Comparison of ENCODE assay signal across 1 cellular context in genomic region chr3:15269091-15269989, GRCh38.
TF ChIP-seq lines count a peak whose summit lies in the region.

No MANE protein-coding gene starts in this region.

TF ChIP-seq in K562, 482 proteins besides CTCF, POLR2A, EP300 and RAD21 (continued from another document and continues in another):
- peak; percentile 76 to 83 for TF ChIP-seq E2F6 (IDR thresholded peaks at IDR 0.05; ENCODE audit: borderline replicate concordance in 1 of 2, extremely low read depth in 1 of 2, insufficient read depth in 1 of 2, insufficient read length in 1 of 2, low read depth in 1 of 2, low read length in 1 of 2, poor library complexity in 1 of 2, severe bottlenecking in 1 of 2)
- no peak for TF ChIP-seq SMAD1 (IDR thresholded peaks at IDR 0.05; ENCODE audit: low read depth, low read length, partially characterized antibody)
- no peak for TF ChIP-seq CAMTA2 (CRISPR knock-in tag; conservative IDR thresholded peaks at IDR 0.05)
- TF ChIP-seq ZEB2 (IDR thresholded peaks at IDR 0.05): peak; percentile 81
- TF ChIP-seq ZNF23 (CRISPR knock-in tag; IDR thresholded peaks at IDR 0.05): 0 out of 2 replicates have a peak, but pooled peaks have one; percentile 14
- TF ChIP-seq EP400 (IDR thresholded peaks at IDR 0.05): peak; percentile 81
- no peak for TF ChIP-seq HCFC1 (IDR thresholded peaks at IDR 0.05; ENCODE audit: low read depth, low read length)
- TF ChIP-seq POLR3G (IDR thresholded peaks at IDR 0.05; ENCODE audit: extremely low read depth, insufficient read length, insufficient replicate concordance): no peak
- TF ChIP-seq HNRNPLL (IDR thresholded peaks at IDR 0.05; ENCODE audit: low read depth, low read length, poor library complexity, severe bottlenecking): peak; percentile 81
- no peak; the same call in 1 of the 2 replicates for TF ChIP-seq PBX2 (CRISPR knock-in tag; IDR thresholded peaks at IDR 0.05; ENCODE audit: low read depth)
- peak; percentile 72 for TF ChIP-seq PBX2 (tag; conservative IDR thresholded peaks at IDR 0.05; ENCODE audit: low read depth)
- TF ChIP-seq RBBP5 (IDR thresholded peaks at IDR 0.05; ENCODE audit: borderline replicate concordance, insufficient read depth, low read length, poor library complexity, severe bottlenecking): peak; percentile 44
- TF ChIP-seq ZNF318 (IDR thresholded peaks at IDR 0.05; ENCODE audit: borderline replicate concordance in 1 of 2, low read depth in 1 of 2): peak in 1 of 2 experiments; percentile 95; a peak in 2 of 4 replicates
- 0 out of 2 replicates have a peak, but pooled peaks have one; percentile 49 for TF ChIP-seq ZNF395 (CRISPR knock-in tag; IDR thresholded peaks at IDR 0.05)
- peak; percentile 81; the same call in 1 of the 2 replicates for TF ChIP-seq AFF4 (CRISPR knock-in tag; IDR thresholded peaks at IDR 0.05)
- peak; percentile 80 for TF ChIP-seq ETV1 (tag; conservative IDR thresholded peaks at IDR 0.05; ENCODE audit: low read depth)
- TF ChIP-seq C11orf30 (IDR thresholded peaks at IDR 0.05; ENCODE audit: low read depth): peak; percentile 99
- TF ChIP-seq BHLHE40 (IDR thresholded peaks at IDR 0.05; ENCODE audit: low read length): peak; percentile 97
- TF ChIP-seq GABPA (tag; conservative IDR thresholded peaks at IDR 0.05; ENCODE audit: low read depth): 0 out of 2 replicates have a peak, but pooled peaks have one; percentile 38
- no peak for TF ChIP-seq XRCC4 (IDR thresholded peaks at IDR 0.05; ENCODE audit: extremely low read depth, insufficient read depth, insufficient read length)
- TF ChIP-seq BACH1 (tag; IDR thresholded peaks at IDR 0.05): peak; percentile 94
- peak; percentile 88 for TF ChIP-seq POLR2G (IDR thresholded peaks at IDR 0.05; ENCODE audit: low read depth, low read length)
- TF ChIP-seq UBTF (IDR thresholded peaks at IDR 0.05; ENCODE audit: borderline replicate concordance in 1 of 2, low read depth in 2 of 2, low read length in 2 of 2): peak in 1 of 2 experiments; percentile 80; a peak in 2 of 4 replicates
- peak; percentile 26 to 90; a peak in 3 of 4 replicates for TF ChIP-seq TEAD1 (CRISPR knock-in tag; IDR thresholded peaks at IDR 0.05)
- TF ChIP-seq FOS (IDR thresholded peaks at IDR 0.05; ENCODE audit: extremely low read depth, insufficient read length): peak; percentile 83
- 0 out of 2 replicates have a peak, but pooled peaks have one; percentile 15 for TF ChIP-seq ZNF445 (CRISPR knock-in tag; IDR thresholded peaks at IDR 0.05; ENCODE audit: low read depth)
- TF ChIP-seq SREBF2 (CRISPR knock-in tag; IDR thresholded peaks at IDR 0.05): no peak
- peak; percentile 72 for TF ChIP-seq TEAD4 (IDR thresholded peaks at IDR 0.05; ENCODE audit: low read length)
- TF ChIP-seq TEAD4 (CRISPR knock-in tag; IDR thresholded peaks at IDR 0.05; ENCODE audit: borderline replicate concordance): no peak
- TF ChIP-seq KLF1 (tag; IDR thresholded peaks at IDR 0.05): no peak
- TF ChIP-seq ZBTB9 (CRISPR knock-in tag; IDR thresholded peaks at IDR 0.05): peak; percentile 65; the same call in 1 of the 2 replicates
- peak; percentile 96 for TF ChIP-seq SETDB1 (IDR thresholded peaks at IDR 0.05; ENCODE audit: low read length)
- TF ChIP-seq SMARCC2 (IDR thresholded peaks at IDR 0.05; ENCODE audit: low read depth): peak; percentile 87
- no peak for TF ChIP-seq MCM7 (IDR thresholded peaks at IDR 0.05)
- peak; percentile 25; the same call in 1 of the 2 replicates for TF ChIP-seq ZNF324 (CRISPR knock-in tag; IDR thresholded peaks at IDR 0.05)
- peak; percentile 96 for TF ChIP-seq SREBF1 (IDR thresholded peaks at IDR 0.05; ENCODE audit: borderline replicate concordance, low read depth, low read length)
